In genomic region chr7:156005202-156005821, GRCh38 we compare ENCODE assay signal across 24 cellular contexts.
A peak's percentile ranks its signal among the peaks of the same experiment; 100 is the strongest.
DNase-seq lines count a peak whose midpoint lies in the region; ATAC-seq, FAIRE-seq and TF ChIP-seq lines count a peak whose summit lies in the region.
"Had no signal": no experiment of that assay in that cellular context is flagged by ENCODE, and none has a peak within 500 bp of the region (broad histone marks: within the 10 kb centered on the region; RNA-seq: fewer than 3 reads in every experiment).

No MANE protein-coding gene starts in this region.

- H3K4ac ChIP-seq in neuronal stem cell (ENCODE audit: low read length), result no peak overlapping the region

- H3K23ac ChIP-seq in neuronal stem cell (ENCODE audit: low read depth, low read length, poor library complexity), result peak overlapping the region; percentile 10

- H3K4me2 ChIP-seq in neuronal stem cell (ENCODE audit: insufficient read depth, low read length, poor library complexity, severe bottlenecking), result no peak overlapping the region

- H3K9me3 ChIP-seq in adrenal gland (replicated peaks in 1 of 3) (peaks cover 0 to 7% (median 0%) of the 10 kb centered on the region in 3 donors), kidney (ENCODE audit: control insufficient read depth in 1 of 2, low read length in 2 of 2) (peaks cover 0 to 8% of the 10 kb centered on the region in 2 donors), neuronal stem cell (replicated peaks in 1 of 2; ENCODE audit: control insufficient read depth in 2 of 2, insufficient read depth in 1 of 2, low read depth in 1 of 2, low read length in 2 of 2) (peaks cover 0 to 4% of the 10 kb centered on the region in 2 donors)
- H3K9me3 ChIP-seq: BE2C had no signal

- peaks cover 2% of the 10 kb centered on the region for H3K79me1 ChIP-seq in neuronal stem cell (ENCODE audit: low read depth, low read length)

- intact Hi-C loops in adrenal gland (cut with DNase I) (no loop called here), kidney (cut with DNase I) (no loop called here)

- H3K4me1 ChIP-seq in adrenal gland (replicated peaks in 1 of 2) (no peaks in the 10 kb centered on the region), kidney (ENCODE audit: control insufficient read depth in 1 of 2, insufficient read depth in 1 of 2, low read depth in 1 of 2, low read length in 2 of 2) (no peaks in the 10 kb centered on the region), neuronal stem cell (ENCODE audit: control insufficient read depth in 2 of 2, insufficient read depth in 1 of 2, low read depth in 1 of 2, low read length in 2 of 2) (peaks cover 0 to 1% of the 10 kb centered on the region in 2 donors)
- H3K4me1 ChIP-seq: BE2C had no signal

- WGBS in adrenal gland, 4 donors, result 85 to 89% (median 87%) methylated on average over 8 to 17 of the region's 17 CpGs
- WGBS in neuronal stem cell (ENCODE audit: extremely low coverage in 2 of 2, insufficient read length in 2 of 2, insufficient replicate concordance in 1 of 2), 2 donors, result no CpG with 5 or more reads among the region's 17 CpGs

- TF ChIP-seq CTCF in adrenal gland (IDR thresholded peaks at IDR 0.05) (no peak), kidney (IDR thresholded peaks at IDR 0.05; ENCODE audit: borderline replicate concordance, extremely low read depth, insufficient read depth) (no peak)

- H2BK15ac ChIP-seq in neuronal stem cell (ENCODE audit: low read length), result no peak overlapping the region

- peak overlapping the region; percentile 77 for H3K18ac ChIP-seq in neuronal stem cell (ENCODE audit: low read length)

- H2BK12ac ChIP-seq in neuronal stem cell (ENCODE audit: low read length), result no peak overlapping the region

- no peak for TF ChIP-seq POLR2A in adrenal gland (IDR thresholded peaks at IDR 0.05)

- H3K9ac ChIP-seq in kidney (ENCODE audit: low read length in 2 of 2) (no peak overlapping the region), neuronal stem cell (ENCODE audit: low read depth, low read length, poor library complexity) (no peak overlapping the region)

- FAIRE-seq in kidney (lab: Jason Lieb, UNC), result no peak
- FAIRE-seq: GM12892, GM19239, H54 had no signal

- DNase-seq in adrenal gland (peak in 4 of 7 donors; percentile 2 to 13 (median 10)), kidney (peak; percentile 39), neuronal stem cell (ENCODE audit: low spot score) (no peak), ureter (ENCODE audit: low spot score) (peak; percentile 37), AG08395 (ENCODE audit: low spot score) (no peak)
- no peak for DNase-seq in activated T-cell treated with anti-CD3 and anti-CD28 coated beads, Interleukin-2, amount 50 U/mL, for 1 hour
- DNase-seq: BE2C; CD8-positive, alpha-beta memory T cell; DMS153; DND-41; NCI-H1092; NCI-H1417 treated with DMSO at 0.1 percent for 48 hours; NCI-H1694 treated with DMSO at 0.1 percent for 48 hours; NCI-H2081; NCI-H226; NCI-H510A; NCI-H69; SIG-M5 had no signal

- ATAC-seq in HG03378 (IDR thresholded peaks at IDR 0.05; ENCODE audit: unreplicated experiment), result no peak
- ATAC-seq: Panc1 had no signal

- H3K27ac ChIP-seq in adrenal gland (no peak overlapping the region), kidney (ENCODE audit: low read depth in 2 of 2, low read length in 2 of 2) (no peak overlapping the region), neuronal stem cell (replicated peaks; ENCODE audit: low read length) (no peak overlapping the region)
- H3K27ac ChIP-seq: SK-N-MC had no signal

- H3K4me3 ChIP-seq in adrenal gland, result no peak overlapping the region
- no peak overlapping the region for H3K4me3 ChIP-seq in kidney (ENCODE audit: low read length in 2 of 2)
- H3K4me3 ChIP-seq in neuronal stem cell (ENCODE audit: low read length in 2 of 2), result no peak overlapping the region
- H3K4me3 ChIP-seq: SK-N-MC had no signal

- no peak overlapping the region for H4K8ac ChIP-seq in neuronal stem cell (ENCODE audit: low read depth, low read length)

- peak overlapping the region; percentile 24 for H2AK5ac ChIP-seq in neuronal stem cell (ENCODE audit: low read depth, low read length)

- no peak overlapping the region for H2BK120ac ChIP-seq in neuronal stem cell (ENCODE audit: low read depth, low read length)

- H2AFZ ChIP-seq in neuronal stem cell (ENCODE audit: low read length), result no peak overlapping the region

- no peak overlapping the region for H3K14ac ChIP-seq in neuronal stem cell (ENCODE audit: low read length)

- no peak overlapping the region for H2BK5ac ChIP-seq in neuronal stem cell (ENCODE audit: low read length)

- H3K36me3 ChIP-seq in adrenal gland (replicated peaks in 1 of 2) (no peaks in the 10 kb centered on the region), kidney (ENCODE audit: control insufficient read depth in 1 of 2, insufficient read depth in 2 of 2, low read length in 2 of 2) (no peaks in the 10 kb centered on the region), neuronal stem cell (replicated peaks in 1 of 2; ENCODE audit: control insufficient read depth in 2 of 2, insufficient read depth in 2 of 2, low read length in 2 of 2) (no peaks in the 10 kb centered on the region)
- H3K36me3 ChIP-seq: BE2C had no signal

- H3K27me3 ChIP-seq in adrenal gland (no peaks in the 10 kb centered on the region), neuronal stem cell (ENCODE audit: control insufficient read depth in 3 of 3, insufficient read depth in 3 of 3, low read depth in 1 of 3, low read length in 3 of 3) (no peaks in the 10 kb centered on the region)

- no peak overlapping the region for H4K91ac ChIP-seq in neuronal stem cell (ENCODE audit: low read depth, low read length, poor library complexity)

Comparison
In these comparisons a context has a peak if more than half of its experiments do, and no peak if none do; other contexts are left out.
1. DNase-seq: peak in adrenal gland (4 of 7), kidney (single experiment) and ureter (single experiment); none in neuronal stem cell (single experiment), AG08395 (single experiment) and activated T-cell treated with anti-CD3 and anti-CD28 coated beads, Interleukin-2, amount 50 U/mL, for 1 hour (single experiment).